In the genomic region with DNA sequence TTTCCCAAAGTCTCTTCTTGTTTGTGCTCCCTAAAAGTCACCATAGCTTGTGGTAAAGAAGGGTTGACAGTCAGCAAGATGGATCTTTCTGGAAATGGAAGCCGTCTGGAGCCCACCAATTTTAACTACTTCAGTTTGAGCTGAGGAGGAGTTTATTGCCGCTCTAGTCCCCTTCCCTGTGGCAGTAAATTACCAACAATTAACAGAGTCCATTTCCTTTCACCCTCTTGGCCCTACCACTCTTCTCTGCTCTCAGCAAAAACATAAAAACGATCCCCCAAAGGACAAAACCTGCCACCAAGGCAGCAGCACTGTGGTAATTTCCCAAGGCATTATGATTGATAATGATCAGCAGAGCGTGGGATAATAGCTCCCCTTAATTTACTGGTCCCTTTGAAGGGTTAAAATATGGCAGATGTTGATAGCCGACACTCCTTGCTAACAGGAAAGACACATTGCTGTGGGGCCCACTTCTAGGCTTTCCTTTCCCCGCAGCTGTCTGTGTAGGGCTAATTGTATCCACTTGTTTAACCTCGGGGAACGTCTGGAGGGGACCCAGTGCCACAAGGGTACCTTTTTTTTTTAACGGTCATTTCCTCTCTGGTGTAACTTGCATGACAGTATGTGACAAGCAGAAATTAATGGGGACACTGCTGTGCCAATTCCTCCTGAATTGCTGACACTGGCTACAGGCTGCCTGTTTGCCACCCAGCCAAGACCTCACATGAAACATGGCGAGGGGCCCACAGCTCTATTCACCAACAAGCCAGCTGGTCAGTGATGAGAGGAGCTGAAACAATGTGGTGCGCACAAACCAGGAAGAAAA, we compare ENCODE assay signal across 8 cellular contexts.
DNase-seq lines count a peak whose midpoint lies in the region; ATAC-seq, FAIRE-seq and TF ChIP-seq lines count a peak whose summit lies in the region.

No MANE protein-coding gene starts in this region.

- peak; percentile 62 for FAIRE-seq in K562 (lab: Jason Lieb, UNC)

- peak; percentile 86 for ATAC-seq in K562
- no peak for ATAC-seq in HG03565 (IDR thresholded peaks at IDR 0.05; ENCODE audit: unreplicated experiment)

- H3K9me3 ChIP-seq in K562 (replicated peaks; ENCODE audit: control insufficient read depth, insufficient read depth, low read depth, low read length) (no peaks in the 10 kb centered on the region), trophoblast cell (ENCODE audit: insufficient read depth, low read depth, low read length) (no peaks in the 10 kb centered on the region)

- H3K79me1 ChIP-seq in trophoblast cell (ENCODE audit: low read length), result peaks cover 8% of the 10 kb centered on the region

- H4K91ac ChIP-seq in trophoblast cell (ENCODE audit: low read depth, low read length), result peak overlapping the region; percentile 57

- no peak overlapping the region for H3K4ac ChIP-seq in trophoblast cell (ENCODE audit: low read depth, low read length)

- H3K4me1 ChIP-seq in K562 (replicated peaks in 1 of 2; ENCODE audit: control insufficient read depth in 2 of 2, insufficient read depth in 2 of 2, low read length in 2 of 2), result peaks cover 3 to 21% of the 10 kb centered on the region in 2 experiments; a peak in 4 of 5 replicates
- peaks cover 13 to 18% of the 10 kb centered on the region in 2 experiments for H3K4me1 ChIP-seq in trophoblast cell (ENCODE audit: control insufficient read depth in 1 of 2, insufficient read depth in 2 of 2, low read length in 2 of 2)

- H4K12ac ChIP-seq in trophoblast cell (ENCODE audit: low read depth, low read length), result no peak overlapping the region

- peak overlapping the region; percentile 72 for H3K18ac ChIP-seq in trophoblast cell (ENCODE audit: low read length)

- H3K27ac ChIP-seq in K562 (ENCODE audit: extremely low read depth, low read depth, low read length) (peak overlapping the region; percentile 17; the same call in 2 of the 3 replicates), trophoblast cell (ENCODE audit: low read depth, low read length) (peak overlapping the region; percentile 16)

- no peaks in the 10 kb centered on the region for H3K9me1 ChIP-seq in K562 (ENCODE audit: control insufficient read depth, insufficient read depth, low read length)

- intact Hi-C loops in K562 (cut with micrococcal nuclease), result no loop called here

- TF ChIP-seq EP300 in K562 (IDR thresholded peaks at IDR 0.05; ENCODE audit: low read length), result no peak

- H3K36me3 ChIP-seq in K562 (ENCODE audit: control insufficient read depth, insufficient read depth, low read length), result peaks cover 7% of the 10 kb centered on the region; the same call in 2 of the 3 replicates
- H3K36me3 ChIP-seq in trophoblast cell (ENCODE audit: control insufficient read depth in 1 of 2, insufficient read depth in 2 of 2, low read length in 2 of 2), result no peaks in the 10 kb centered on the region

- no TSS peak for BruUV-seq in K562 (replicated peaks; lab: Mats Ljungman, UMichigan)

- no peak overlapping the region for H3K14ac ChIP-seq in trophoblast cell (ENCODE audit: low read length)

- DNase-seq in NCI-H2081 (lab: John Stamatoyannopoulos, UW) (peak; percentile 54 to 80), NCI-H2081 treated with DMSO at 0.1 percent for 48 hours (lab: John Stamatoyannopoulos, UW) (no peak), NCI-H1436 (lab: John Stamatoyannopoulos, UW) (peak; percentile 67), K562 (ENCODE audit: extremely low read depth in 1 of 4, low spot score in 3 of 4) (peak; percentile 15 to 62 (median 36)), trophoblast cell (no peak), GM13977 (ENCODE audit: low spot score) (no peak)
- DNase-seq in stimulated activated CD8-positive, alpha-beta memory T cell treated with anti-CD3 and anti-CD28 coated beads, Interleukin-4, amount 100 ng/mL, for 48 hours, result no peak

- H3K27me3 ChIP-seq in K562 (ENCODE audit: control insufficient read depth in 2 of 2, insufficient read depth in 2 of 2, low read length in 2 of 2), result no peaks in the 10 kb centered on the region
- no peaks in the 10 kb centered on the region for H3K27me3 ChIP-seq in trophoblast cell (ENCODE audit: insufficient read depth, low read length)

- H3K4me3 ChIP-seq in K562, result no peak overlapping the region
- H3K4me3 ChIP-seq in trophoblast cell (ENCODE audit: low read depth, low read length), result no peak overlapping the region

- no peak for TF ChIP-seq POLR2A in K562 (conservative IDR thresholded peaks at IDR 0.05)

- H2AFZ ChIP-seq in K562 (ENCODE audit: low read depth, low read length) (no peak overlapping the region; the same call in 1 of the 2 replicates), trophoblast cell (ENCODE audit: insufficient read depth, low read length, poor library complexity) (no peak overlapping the region)

- peak overlapping the region; percentile 52 for H2BK5ac ChIP-seq in trophoblast cell (ENCODE audit: low read depth, low read length, poor library complexity)

- in situ Hi-C loops in K562 (cut with MboI), result no loop called here
- in situ Hi-C loops in GM13977 (cut with MboI; ENCODE audit: low pct_unique_long_range_greater_than_20kb, low sequenced_read_pairs, unreplicated experiment), result no loop called here

- no peak overlapping the region for H4K8ac ChIP-seq in trophoblast cell (ENCODE audit: low read depth, low read length)

- no peaks in the 10 kb centered on the region for H4K20me1 ChIP-seq in K562 (replicated peaks; ENCODE audit: control insufficient read depth, insufficient read depth, low read length)

- peak overlapping the region; percentile 87 for H2BK12ac ChIP-seq in trophoblast cell (ENCODE audit: low read length)

- CTCF ChIA-PET in K562 (lab: Yijun Ruan, JAX; ENCODE audit: low intra/inter-chr PET ratio), result no interaction called here

- no peak overlapping the region for H2AK5ac ChIP-seq in trophoblast cell (ENCODE audit: low read length)

- H2BK120ac ChIP-seq in trophoblast cell (ENCODE audit: insufficient read depth, low read length, poor library complexity), result peak overlapping the region; percentile 82

- POLR2A ChIA-PET in K562 (lab: Yijun Ruan, JAX), result interaction anchor here (0.9 to 2.3 kb wide), 3 partner anchors 12 to 45 kb away, joined by 3 to 8 read pairs (median 3); no protein-coding TSS in a partner anchor

- no peak for TF ChIP-seq CTCF in K562 (IDR thresholded peaks at IDR 0.05 in 2 of 3, conservative IDR thresholded peaks at IDR 0.05 in 1 of 3; ENCODE audit: insufficient read depth in 2 of 3, low read depth in 1 of 3, low read length in 3 of 3)
- TF ChIP-seq CTCF in GM13977 (IDR thresholded peaks at IDR 0.05; ENCODE audit: extremely low read depth, insufficient read depth, missing control alignments), result no peak

- H3K4me2 ChIP-seq in K562 (ENCODE audit: insufficient read depth, low read length) (peak overlapping the region; percentile 38), trophoblast cell (ENCODE audit: low read length) (no peak overlapping the region)

- peak overlapping the region; percentile 52 for H3K23ac ChIP-seq in trophoblast cell (ENCODE audit: low read length)

- peak overlapping the region; percentile 2 to 46; a peak in 2 of 4 replicates for H3K9ac ChIP-seq in K562 (ENCODE audit: insufficient read depth in 1 of 2, low read depth in 2 of 2, low read length in 2 of 2)
- no peak overlapping the region for H3K9ac ChIP-seq in trophoblast cell (ENCODE audit: low read length)

- TF ChIP-seq RAD21 in K562 (CRISPR knock-in tag; conservative IDR thresholded peaks at IDR 0.05 in 1 of 2, IDR thresholded peaks at IDR 0.05 in 1 of 2), result no peak

- WGBS in K562 (ENCODE audit: insufficient coverage, low coverage, missing lambda C conversion rate), result 25% methylated on average over 11 of the region's 11 CpGs
- no CpG with 5 or more reads among the region's 11 CpGs for WGBS in trophoblast cell (ENCODE audit: extremely low coverage, insufficient coverage, insufficient read length)

- peaks cover 61% of the 10 kb centered on the region for H3K79me2 ChIP-seq in K562 (ENCODE audit: control insufficient read depth, insufficient read depth, low read length)
- no peaks in the 10 kb centered on the region for H3K79me2 ChIP-seq in trophoblast cell (ENCODE audit: control insufficient read depth, insufficient read depth, low read length, poor library complexity)

TF ChIP-seq in K562, 482 proteins besides CTCF, POLR2A, EP300 and RAD21 (continues in another document):
- peak; percentile 25; the same call in 1 of the 2 replicates for TF ChIP-seq KLF16 (IDR thresholded peaks at IDR 0.05)
- TF ChIP-seq CHD4 (IDR thresholded peaks at IDR 0.05; ENCODE audit: insufficient read depth, insufficient replicate concordance, low read depth, low read length, poor library complexity, severe bottlenecking), result no peak
- TF ChIP-seq CBFA2T3 (IDR thresholded peaks at IDR 0.05), result peak; percentile 82
- no peak for TF ChIP-seq MAX (CRISPR knock-in tag; IDR thresholded peaks at IDR 0.05)
- TF ChIP-seq ZBTB8A (IDR thresholded peaks at IDR 0.05; ENCODE audit: partially characterized antibody), result no peak
- TF ChIP-seq SNRNP70 (optimal IDR thresholded peaks at IDR 0.05; ENCODE audit: low read depth, low read length), result no peak
- TF ChIP-seq CREB1 (IDR thresholded peaks at IDR 0.05), result peak; percentile 29; the same call in 1 of the 2 replicates
- no peak for TF ChIP-seq CREB1 (CRISPR knock-in tag; IDR thresholded peaks at IDR 0.05)
- TF ChIP-seq NCOR1 (IDR thresholded peaks at IDR 0.05), result peak; percentile 38; the same call in 1 of the 2 replicates
- 0 out of 2 replicates have a peak, but pooled peaks have one; percentile 17 for TF ChIP-seq CC2D1A (IDR thresholded peaks at IDR 0.05)
- TF ChIP-seq MEIS2 (IDR thresholded peaks at IDR 0.05; ENCODE audit: partially characterized antibody), result peak; percentile 44
- peak; percentile 61 for TF ChIP-seq ARID1B (IDR thresholded peaks at IDR 0.05)

Comparison
In these comparisons a context has a peak if more than half of its experiments do, and no peak if none do; other contexts are left out.
1. DNase-seq: peak in NCI-H2081 (2 of 2), NCI-H1436 (single experiment) and K562 (4 of 4); none in NCI-H2081 treated with DMSO at 0.1 percent for 48 hours (single experiment), trophoblast cell (0 of 2), stimulated activated CD8-positive, alpha-beta memory T cell treated with anti-CD3 and anti-CD28 coated beads, Interleukin-4, amount 100 ng/mL, for 48 hours (single experiment) and GM13977 (single experiment).